ENCODE assay signal across 1 cellular context in the genomic region with DNA sequence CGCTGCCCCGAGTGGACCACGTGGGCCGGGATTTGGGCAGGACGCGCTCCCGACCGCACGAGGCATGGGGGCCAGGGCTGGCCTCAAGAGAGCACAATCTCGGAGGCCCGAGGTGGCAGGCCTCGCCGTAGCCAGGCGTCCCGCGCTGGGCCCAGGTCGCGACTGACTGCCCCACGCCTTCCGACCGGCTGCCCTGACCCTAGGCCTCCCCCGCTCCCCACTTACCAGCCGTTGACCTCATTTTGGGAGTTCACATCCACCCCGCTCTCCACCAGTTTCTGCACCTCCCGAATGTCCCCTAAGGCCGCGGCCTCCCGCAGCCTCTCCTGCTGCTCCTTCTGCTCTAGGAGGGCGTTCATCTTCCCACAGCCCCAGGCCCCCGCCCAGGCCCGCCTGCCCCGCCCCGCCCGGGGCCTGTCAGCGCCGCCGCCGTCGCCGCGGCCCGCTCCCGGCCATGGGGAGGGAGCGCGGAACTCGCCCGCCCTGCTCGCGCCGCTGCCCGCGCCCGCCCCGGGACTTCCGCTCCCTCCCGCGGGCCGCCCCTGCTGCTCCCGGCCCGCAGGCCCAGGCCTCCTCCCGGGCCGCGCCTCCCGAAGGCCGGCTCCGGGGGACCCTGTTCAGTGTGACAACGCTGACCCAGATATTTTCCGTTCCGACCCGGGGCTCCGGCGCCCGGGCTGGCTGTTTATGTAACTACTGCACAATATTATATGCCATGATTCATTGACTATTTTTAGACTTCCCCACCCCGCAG.
TF ChIP-seq lines count a peak whose summit lies in the region.

ANKRD40 (minus strand) TSS at position 619 of the 754 bp plus-strand sequence; CDS start at position 359, 260 bp downstream.

TF ChIP-seq in GM12878, 131 proteins besides CTCF, POLR2A, EP300 and RAD21 (continued from another document and continues in another):
- TF ChIP-seq, protein P1, sequence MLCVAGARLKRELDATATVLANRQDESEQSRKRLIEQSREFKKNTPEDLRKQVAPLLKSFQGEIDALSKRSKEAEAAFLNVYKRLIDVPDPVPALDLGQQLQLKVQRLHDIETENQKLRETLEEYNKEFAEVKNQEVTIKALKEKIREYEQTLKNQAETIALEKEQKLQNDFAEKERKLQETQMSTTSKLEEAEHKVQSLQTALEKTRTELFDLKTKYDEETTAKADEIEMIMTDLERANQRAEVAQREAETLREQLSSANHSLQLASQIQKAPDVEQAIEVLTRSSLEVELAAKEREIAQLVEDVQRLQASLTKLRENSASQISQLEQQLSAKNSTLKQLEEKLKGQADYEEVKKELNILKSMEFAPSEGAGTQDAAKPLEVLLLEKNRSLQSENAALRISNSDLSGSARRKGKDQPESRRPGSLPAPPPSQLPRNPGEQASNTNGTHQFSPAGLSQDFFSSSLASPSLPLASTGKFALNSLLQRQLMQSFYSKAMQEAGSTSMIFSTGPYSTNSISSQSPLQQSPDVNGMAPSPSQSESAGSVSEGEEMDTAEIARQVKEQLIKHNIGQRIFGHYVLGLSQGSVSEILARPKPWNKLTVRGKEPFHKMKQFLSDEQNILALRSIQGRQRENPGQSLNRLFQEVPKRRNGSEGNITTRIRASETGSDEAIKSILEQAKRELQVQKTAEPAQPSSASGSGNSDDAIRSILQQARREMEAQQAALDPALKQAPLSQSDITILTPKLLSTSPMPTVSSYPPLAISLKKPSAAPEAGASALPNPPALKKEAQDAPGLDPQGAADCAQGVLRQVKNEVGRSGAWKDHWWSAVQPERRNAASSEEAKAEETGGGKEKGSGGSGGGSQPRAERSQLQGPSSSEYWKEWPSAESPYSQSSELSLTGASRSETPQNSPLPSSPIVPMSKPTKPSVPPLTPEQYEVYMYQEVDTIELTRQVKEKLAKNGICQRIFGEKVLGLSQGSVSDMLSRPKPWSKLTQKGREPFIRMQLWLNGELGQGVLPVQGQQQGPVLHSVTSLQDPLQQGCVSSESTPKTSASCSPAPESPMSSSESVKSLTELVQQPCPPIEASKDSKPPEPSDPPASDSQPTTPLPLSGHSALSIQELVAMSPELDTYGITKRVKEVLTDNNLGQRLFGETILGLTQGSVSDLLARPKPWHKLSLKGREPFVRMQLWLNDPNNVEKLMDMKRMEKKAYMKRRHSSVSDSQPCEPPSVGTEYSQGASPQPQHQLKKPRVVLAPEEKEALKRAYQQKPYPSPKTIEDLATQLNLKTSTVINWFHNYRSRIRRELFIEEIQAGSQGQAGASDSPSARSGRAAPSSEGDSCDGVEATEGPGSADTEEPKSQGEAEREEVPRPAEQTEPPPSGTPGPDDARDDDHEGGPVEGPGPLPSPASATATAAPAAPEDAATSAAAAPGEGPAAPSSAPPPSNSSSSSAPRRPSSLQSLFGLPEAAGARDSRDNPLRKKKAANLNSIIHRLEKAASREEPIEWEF (IDR thresholded peaks at IDR 0.05; ENCODE audit: insufficient replicate concordance, low read depth, low read length) = no peak
- TF ChIP-seq, protein P2, sequence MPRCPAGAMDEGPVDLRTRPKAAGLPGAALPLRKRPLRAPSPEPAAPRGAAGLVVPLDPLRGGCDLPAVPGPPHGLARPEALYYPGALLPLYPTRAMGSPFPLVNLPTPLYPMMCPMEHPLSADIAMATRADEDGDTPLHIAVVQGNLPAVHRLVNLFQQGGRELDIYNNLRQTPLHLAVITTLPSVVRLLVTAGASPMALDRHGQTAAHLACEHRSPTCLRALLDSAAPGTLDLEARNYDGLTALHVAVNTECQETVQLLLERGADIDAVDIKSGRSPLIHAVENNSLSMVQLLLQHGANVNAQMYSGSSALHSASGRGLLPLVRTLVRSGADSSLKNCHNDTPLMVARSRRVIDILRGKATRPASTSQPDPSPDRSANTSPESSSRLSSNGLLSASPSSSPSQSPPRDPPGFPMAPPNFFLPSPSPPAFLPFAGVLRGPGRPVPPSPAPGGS (IDR thresholded peaks at IDR 0.05; ENCODE audit: borderline replicate concordance, insufficient read depth, low read depth, low read length, poor library complexity, severe bottlenecking) = no peak
- TF ChIP-seq STAT3 (IDR thresholded peaks at IDR 0.05; ENCODE audit: low read depth, low read length) (no peak), HSF1 (IDR thresholded peaks at IDR 0.05; ENCODE audit: low read depth, low read length) (no peak), HDAC2 (IDR thresholded peaks at IDR 0.05) (no peak), CHD2 (IDR thresholded peaks at IDR 0.05; ENCODE audit: borderline replicate concordance, low read depth, low read length) (no peak), ZNF207 (IDR thresholded peaks at IDR 0.05; ENCODE audit: borderline replicate concordance) (peak; percentile 63; the same call in 1 of the 2 replicates), SKIL (IDR thresholded peaks at IDR 0.05; ENCODE audit: low read depth, poor library complexity, severe bottlenecking) (no peak), BHLHE40 (IDR thresholded peaks at IDR 0.05; ENCODE audit: borderline replicate concordance in 1 of 2, low read depth in 2 of 2, low read length in 1 of 2) (peak in 1 of 2 experiments; percentile 72; a peak in 2 of 4 replicates), NR2C1 (IDR thresholded peaks at IDR 0.05) (peak; percentile 79), IKZF2 (IDR thresholded peaks at IDR 0.05) (peak in 1 of 2 experiments; percentile 40; a peak in 2 of 4 replicates), MEF2A (IDR thresholded peaks at IDR 0.05; ENCODE audit: insufficient read depth, low read depth, low read length) (peak; percentile 96), HCFC1 (IDR thresholded peaks at IDR 0.05; ENCODE audit: low read length) (peak; percentile 84), STAT1 (conservative IDR thresholded peaks at IDR 0.05) (peak; percentile 74; the same call in 1 of the 2 replicates), MEF2B (IDR thresholded peaks at IDR 0.05; ENCODE audit: partially characterized antibody, poor library complexity, severe bottlenecking) (peak; percentile 79), NR2C2 (IDR thresholded peaks at IDR 0.05; ENCODE audit: borderline replicate concordance, control insufficient read depth, insufficient read length, low read depth) (no peak), RAD51 (IDR thresholded peaks at IDR 0.05) (no peak), BCL11A (IDR thresholded peaks at IDR 0.05; ENCODE audit: low read depth, low read length) (no peak), MYB (IDR thresholded peaks at IDR 0.05; ENCODE audit: borderline replicate concordance, low read depth, low read length) (no peak), ATF2 (IDR thresholded peaks at IDR 0.05; ENCODE audit: low read length) (peak; percentile 82), LARP7 (IDR thresholded peaks at IDR 0.05) (peak; percentile 78), SMAD1 (IDR thresholded peaks at IDR 0.05; ENCODE audit: low read depth, partially characterized antibody) (no peak), PAX5 (IDR thresholded peaks at IDR 0.05; ENCODE audit: borderline replicate concordance, low read depth, low read length) (0 out of 2 replicates have a peak, but pooled peaks have one; percentile 17), CBFB (IDR thresholded peaks at IDR 0.05; ENCODE audit: low read depth) (0 out of 2 replicates have a peak, but pooled peaks have one; percentile 15), POLR2AphosphoS5 (IDR thresholded peaks at IDR 0.05; ENCODE audit: low read length) (peak; percentile 69; the same call in 1 of the 2 replicates), E4F1 (IDR thresholded peaks at IDR 0.05; ENCODE audit: borderline replicate concordance, partially characterized antibody) (no peak), ZNF622 (IDR thresholded peaks at IDR 0.05) (no peak), IKZF1 (conservative IDR thresholded peaks at IDR 0.05) (peak; percentile 91), NFXL1 (IDR thresholded peaks at IDR 0.05; ENCODE audit: borderline replicate concordance) (no peak), SIN3A (IDR thresholded peaks at IDR 0.05; ENCODE audit: low read depth, low read length) (peak; percentile 77)
- TF ChIP-seq, protein P3, sequence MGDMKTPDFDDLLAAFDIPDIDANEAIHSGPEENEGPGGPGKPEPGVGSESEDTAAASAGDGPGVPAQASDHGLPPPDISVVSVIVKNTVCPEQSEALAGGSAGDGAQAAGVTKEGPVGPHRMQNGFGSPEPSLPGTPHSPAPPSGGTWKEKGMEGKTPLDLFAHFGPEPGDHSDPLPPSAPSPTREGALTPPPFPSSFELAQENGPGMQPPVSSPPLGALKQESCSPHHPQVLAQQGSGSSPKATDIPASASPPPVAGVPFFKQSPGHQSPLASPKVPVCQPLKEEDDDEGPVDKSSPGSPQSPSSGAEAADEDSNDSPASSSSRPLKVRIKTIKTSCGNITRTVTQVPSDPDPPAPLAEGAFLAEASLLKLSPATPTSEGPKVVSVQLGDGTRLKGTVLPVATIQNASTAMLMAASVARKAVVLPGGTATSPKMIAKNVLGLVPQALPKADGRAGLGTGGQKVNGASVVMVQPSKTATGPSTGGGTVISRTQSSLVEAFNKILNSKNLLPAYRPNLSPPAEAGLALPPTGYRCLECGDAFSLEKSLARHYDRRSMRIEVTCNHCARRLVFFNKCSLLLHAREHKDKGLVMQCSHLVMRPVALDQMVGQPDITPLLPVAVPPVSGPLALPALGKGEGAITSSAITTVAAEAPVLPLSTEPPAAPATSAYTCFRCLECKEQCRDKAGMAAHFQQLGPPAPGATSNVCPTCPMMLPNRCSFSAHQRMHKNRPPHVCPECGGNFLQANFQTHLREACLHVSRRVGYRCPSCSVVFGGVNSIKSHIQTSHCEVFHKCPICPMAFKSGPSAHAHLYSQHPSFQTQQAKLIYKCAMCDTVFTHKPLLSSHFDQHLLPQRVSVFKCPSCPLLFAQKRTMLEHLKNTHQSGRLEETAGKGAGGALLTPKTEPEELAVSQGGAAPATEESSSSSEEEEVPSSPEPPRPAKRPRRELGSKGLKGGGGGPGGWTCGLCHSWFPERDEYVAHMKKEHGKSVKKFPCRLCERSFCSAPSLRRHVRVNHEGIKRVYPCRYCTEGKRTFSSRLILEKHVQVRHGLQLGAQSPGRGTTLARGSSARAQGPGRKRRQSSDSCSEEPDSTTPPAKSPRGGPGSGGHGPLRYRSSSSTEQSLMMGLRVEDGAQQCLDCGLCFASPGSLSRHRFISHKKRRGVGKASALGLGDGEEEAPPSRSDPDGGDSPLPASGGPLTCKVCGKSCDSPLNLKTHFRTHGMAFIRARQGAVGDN (IDR thresholded peaks at IDR 0.05) = peak; percentile 57; the same call in 1 of the 2 replicates
